ENCODE assay signal across 1 cellular context in the genomic region with DNA sequence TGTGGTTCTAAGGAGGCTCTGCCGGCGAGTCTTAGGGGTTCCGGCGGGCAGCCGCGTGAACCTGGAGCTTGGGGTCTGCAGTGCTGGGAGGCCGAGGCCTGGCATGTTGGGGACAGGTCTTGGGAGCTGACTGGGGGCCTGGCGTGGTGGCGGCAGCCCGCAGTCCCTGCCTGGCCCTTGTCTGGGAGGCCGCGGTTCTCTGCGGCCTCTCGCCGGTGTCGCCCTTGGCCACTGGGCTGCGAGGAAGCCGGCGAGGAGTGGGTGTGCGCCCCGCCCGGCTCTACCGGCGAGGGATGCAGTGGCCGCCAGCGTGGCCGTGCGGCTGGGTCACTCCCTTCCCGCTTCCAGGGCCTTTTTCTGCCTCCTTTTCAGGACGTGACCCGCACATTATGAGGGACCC.
TF ChIP-seq lines count a peak whose summit lies in the region.

No MANE protein-coding gene starts in this region.

TF ChIP-seq in HepG2, 621 proteins besides CTCF, POLR2A, EP300 and RAD21:
- TF ChIP-seq MIXL1 (CRISPR knock-in tag; IDR thresholded peaks at IDR 0.05) = no peak
- TF ChIP-seq SRF (IDR thresholded peaks at IDR 0.05; ENCODE audit: low read depth, low read length) = no peak
- TF ChIP-seq TMF1 (CRISPR knock-in tag; IDR thresholded peaks at IDR 0.05; ENCODE audit: low read depth) = no peak
- no peak for TF ChIP-seq ZNF841 (CRISPR knock-in tag; IDR thresholded peaks at IDR 0.05; ENCODE audit: borderline replicate concordance)
- TF ChIP-seq, protein P1, sequence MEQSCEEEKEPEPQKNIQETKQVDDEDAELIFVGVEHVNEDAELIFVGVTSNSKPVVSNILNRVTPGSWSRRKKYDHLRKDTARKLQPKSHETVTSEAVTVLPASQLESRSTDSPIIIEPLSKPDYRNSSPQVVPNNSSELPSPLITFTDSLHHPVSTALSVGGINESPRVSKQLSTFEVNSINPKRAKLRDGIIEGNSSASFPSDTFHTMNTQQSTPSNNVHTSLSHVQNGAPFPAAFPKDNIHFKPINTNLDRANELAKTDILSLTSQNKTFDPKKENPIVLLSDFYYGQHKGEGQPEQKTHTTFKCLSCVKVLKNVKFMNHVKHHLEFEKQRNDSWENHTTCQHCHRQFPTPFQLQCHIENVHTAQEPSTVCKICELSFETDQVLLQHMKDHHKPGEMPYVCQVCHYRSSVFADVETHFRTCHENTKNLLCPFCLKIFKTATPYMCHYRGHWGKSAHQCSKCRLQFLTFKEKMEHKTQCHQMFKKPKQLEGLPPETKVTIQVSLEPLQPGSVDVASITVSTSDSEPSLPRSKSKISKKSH (CRISPR knock-in tag; IDR thresholded peaks at IDR 0.05; ENCODE audit: borderline replicate concordance) = no peak
- TF ChIP-seq NFKB2 (CRISPR knock-in tag; IDR thresholded peaks at IDR 0.05; ENCODE audit: borderline replicate concordance) = no peak
- TF ChIP-seq, protein P2, sequence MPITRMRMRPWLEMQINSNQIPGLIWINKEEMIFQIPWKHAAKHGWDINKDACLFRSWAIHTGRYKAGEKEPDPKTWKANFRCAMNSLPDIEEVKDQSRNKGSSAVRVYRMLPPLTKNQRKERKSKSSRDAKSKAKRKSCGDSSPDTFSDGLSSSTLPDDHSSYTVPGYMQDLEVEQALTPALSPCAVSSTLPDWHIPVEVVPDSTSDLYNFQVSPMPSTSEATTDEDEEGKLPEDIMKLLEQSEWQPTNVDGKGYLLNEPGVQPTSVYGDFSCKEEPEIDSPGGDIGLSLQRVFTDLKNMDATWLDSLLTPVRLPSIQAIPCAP (CRISPR knock-in tag; IDR thresholded peaks at IDR 0.05; ENCODE audit: low read depth) = no peak
- TF ChIP-seq, protein P3, sequence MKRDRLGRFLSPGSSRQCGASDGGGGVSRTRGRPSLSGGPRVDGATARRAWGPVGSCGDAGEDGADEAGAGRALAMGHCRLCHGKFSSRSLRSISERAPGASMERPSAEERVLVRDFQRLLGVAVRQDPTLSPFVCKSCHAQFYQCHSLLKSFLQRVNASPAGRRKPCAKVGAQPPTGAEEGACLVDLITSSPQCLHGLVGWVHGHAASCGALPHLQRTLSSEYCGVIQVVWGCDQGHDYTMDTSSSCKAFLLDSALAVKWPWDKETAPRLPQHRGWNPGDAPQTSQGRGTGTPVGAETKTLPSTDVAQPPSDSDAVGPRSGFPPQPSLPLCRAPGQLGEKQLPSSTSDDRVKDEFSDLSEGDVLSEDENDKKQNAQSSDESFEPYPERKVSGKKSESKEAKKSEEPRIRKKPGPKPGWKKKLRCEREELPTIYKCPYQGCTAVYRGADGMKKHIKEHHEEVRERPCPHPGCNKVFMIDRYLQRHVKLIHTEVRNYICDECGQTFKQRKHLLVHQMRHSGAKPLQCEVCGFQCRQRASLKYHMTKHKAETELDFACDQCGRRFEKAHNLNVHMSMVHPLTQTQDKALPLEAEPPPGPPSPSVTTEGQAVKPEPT (CRISPR knock-in tag; IDR thresholded peaks at IDR 0.05; ENCODE audit: low read depth) = no peak
- TF ChIP-seq, protein P4, sequence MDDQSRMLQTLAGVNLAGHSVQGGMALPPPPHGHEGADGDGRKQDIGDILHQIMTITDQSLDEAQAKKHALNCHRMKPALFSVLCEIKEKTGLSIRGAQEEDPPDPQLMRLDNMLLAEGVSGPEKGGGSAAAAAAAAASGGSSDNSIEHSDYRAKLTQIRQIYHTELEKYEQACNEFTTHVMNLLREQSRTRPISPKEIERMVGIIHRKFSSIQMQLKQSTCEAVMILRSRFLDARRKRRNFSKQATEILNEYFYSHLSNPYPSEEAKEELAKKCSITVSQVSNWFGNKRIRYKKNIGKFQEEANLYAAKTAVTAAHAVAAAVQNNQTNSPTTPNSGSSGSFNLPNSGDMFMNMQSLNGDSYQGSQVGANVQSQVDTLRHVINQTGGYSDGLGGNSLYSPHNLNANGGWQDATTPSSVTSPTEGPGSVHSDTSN (CRISPR knock-in tag; IDR thresholded peaks at IDR 0.05; ENCODE audit: borderline replicate concordance) = no peak
